ENCODE assay signal across 8 cellular contexts in genomic region chr14:89701079-89702043, GRCh38.
DNase-seq lines count a peak whose midpoint lies in the region; ATAC-seq and TF ChIP-seq lines count a peak whose summit lies in the region.

No MANE protein-coding gene starts in this region.

- CTCF ChIA-PET in Panc1 (lab: Charles Lee), result no interaction called here

- BruUV-seq in Panc1 (replicated peaks; lab: Mats Ljungman, UMichigan), result no TSS peak

- no peaks in the 10 kb centered on the region for H3K9me3 Mint-ChIP-seq in activated T-helper 17 cell treated with anti-CD3 and anti-CD28 coated beads, Interleukin-2, amount 50 U/mL, for 72 hours
- peaks cover 16% of the 10 kb centered on the region for H3K9me3 Mint-ChIP-seq in nephron

- peaks cover 11% of the 10 kb centered on the region for H3K4me1 Mint-ChIP-seq in activated T-helper 17 cell treated with anti-CD3 and anti-CD28 coated beads, Interleukin-2, amount 50 U/mL, for 72 hours
- H3K4me1 Mint-ChIP-seq in nephron, result peaks cover 38% of the 10 kb centered on the region

- H3K27me3 ChIP-seq in HUES48 (ENCODE audit: control insufficient read depth, insufficient read depth, low read length) (peaks cover 29% of the 10 kb centered on the region), Panc1 (ENCODE audit: control insufficient read depth, insufficient read depth, low read length) (no peaks in the 10 kb centered on the region)

- H3K27ac ChIP-seq in HUES48 (ENCODE audit: low read depth, low read length) (no peak overlapping the region), Panc1 (ENCODE audit: low read length) (peak overlapping the region; percentile 74)

- intact Hi-C loops in Panc1 (cut with micrococcal nuclease; ENCODE audit: unreplicated experiment), result no loop called here

- in situ Hi-C loops in Panc1 (cut with HindIII; ENCODE audit: low pct_unique_long_range_greater_than_20kb, low sequenced_read_pairs), result no loop called here

- DNase-seq in CD1c-positive myeloid dendritic cell (ENCODE audit: extremely low spot score), result peak; percentile 88
- DNase-seq in Panc1 (ENCODE audit: low read depth, low spot score), result peak; percentile 4
- DNase-seq in fibroblast of the aortic adventitia (ENCODE audit: low read depth), result peak; percentile 49
- DNase-seq in stimulated activated naive CD4-positive, alpha-beta T cell treated with Interleukin-2 at 50 U/mL for 16 hours (lab: John Stamatoyannopoulos, UW), result peak; percentile 80

- no peaks in the 10 kb centered on the region for H3K27me3 Mint-ChIP-seq in activated T-helper 17 cell treated with anti-CD3 and anti-CD28 coated beads, Interleukin-2, amount 50 U/mL, for 72 hours
- no peaks in the 10 kb centered on the region for H3K27me3 Mint-ChIP-seq in nephron (ENCODE audit: low read depth)

- TF ChIP-seq CTCF in Panc1 (IDR thresholded peaks at IDR 0.05) (no peak), fibroblast of the aortic adventitia (IDR thresholded peaks at IDR 0.05; ENCODE audit: insufficient read depth, low read length) (no peak), nephron (IDR thresholded peaks at IDR 0.05; ENCODE audit: unreplicated experiment in 3 of 3) (no peak)

- H3K4me3 ChIP-seq in HUES48 (ENCODE audit: low read depth, low read length) (peak overlapping the region; percentile 77), Panc1 (ENCODE audit: low read depth in 2 of 2, low read length in 2 of 2) (peak overlapping the region; percentile 53 to 71), fibroblast of the aortic adventitia (ENCODE audit: low read depth, low read length) (peak overlapping the region; percentile 67)

- H3K9me3 ChIP-seq in HUES48 (ENCODE audit: control insufficient read depth, insufficient read depth, low read length) (0 out of 2 replicates have a peak, but pooled peaks cover 2% of the 10 kb centered on the region), Panc1 (ENCODE audit: control insufficient read depth, insufficient read depth, low read depth, low read length) (no peaks in the 10 kb centered on the region)

- POLR2A ChIA-PET in Panc1 (lab: Charles Lee), result no interaction called here

- H3K4me3 Mint-ChIP-seq in activated T-helper 17 cell treated with anti-CD3 and anti-CD28 coated beads, Interleukin-2, amount 50 U/mL, for 72 hours, result peak overlapping the region; percentile 79
- H3K4me3 Mint-ChIP-seq in nephron, result peak overlapping the region; percentile 74 to 89 (median 81)

- H3K27ac Mint-ChIP-seq in activated T-helper 17 cell treated with anti-CD3 and anti-CD28 coated beads, Interleukin-2, amount 50 U/mL, for 72 hours, result peak overlapping the region; percentile 85
- H3K27ac Mint-ChIP-seq in nephron, result peak overlapping the region; percentile 97 to 99 (median 98)

- H3K36me3 Mint-ChIP-seq in activated T-helper 17 cell treated with anti-CD3 and anti-CD28 coated beads, Interleukin-2, amount 50 U/mL, for 72 hours (ENCODE audit: low read depth), result no peaks in the 10 kb centered on the region
- H3K36me3 Mint-ChIP-seq in nephron (ENCODE audit: low read depth), result peaks cover 5% of the 10 kb centered on the region

- H3K4me1 ChIP-seq in HUES48 (ENCODE audit: control insufficient read depth, insufficient read depth, low read length) (peaks cover 14% of the 10 kb centered on the region), Panc1 (ENCODE audit: control insufficient read depth, insufficient read depth, low read length) (0 out of 2 replicates have a peak, but pooled peaks cover 3% of the 10 kb centered on the region)

- no peaks in the 10 kb centered on the region for H3K36me3 ChIP-seq in HUES48 (ENCODE audit: control insufficient read depth, insufficient read depth, low read length)
- no peaks in the 10 kb centered on the region for H3K36me3 ChIP-seq in Panc1 (ENCODE audit: control insufficient read depth, insufficient read depth, low read length)

- ATAC-seq in GM21360 (IDR thresholded peaks at IDR 0.05; ENCODE audit: unreplicated experiment) (peak; percentile 86), Panc1 (peak; percentile 94)
- ATAC-seq in activated T-helper 17 cell treated with anti-CD3 and anti-CD28 coated beads, Interleukin-2, amount 50 U/mL, for 72 hours (replicated peaks), result peak; percentile 89

- H3K9ac ChIP-seq in HUES48 (ENCODE audit: low read depth, low read length), result peak overlapping the region; percentile 52

Comparison
In these comparisons a context has a peak if more than half of its experiments do, and no peak if none do; other contexts are left out.
1. DNase-seq: peak in every context shown above with its lines; median percentile 88 in CD1c-positive myeloid dendritic cell; 80 in stimulated activated naive CD4-positive, alpha-beta T cell treated with Interleukin-2 at 50 U/mL for 16 hours; 49 in fibroblast of the aortic adventitia; 4 in Panc1.